Comparison of ENCODE assay signal across 8 cellular contexts in the genomic region with DNA sequence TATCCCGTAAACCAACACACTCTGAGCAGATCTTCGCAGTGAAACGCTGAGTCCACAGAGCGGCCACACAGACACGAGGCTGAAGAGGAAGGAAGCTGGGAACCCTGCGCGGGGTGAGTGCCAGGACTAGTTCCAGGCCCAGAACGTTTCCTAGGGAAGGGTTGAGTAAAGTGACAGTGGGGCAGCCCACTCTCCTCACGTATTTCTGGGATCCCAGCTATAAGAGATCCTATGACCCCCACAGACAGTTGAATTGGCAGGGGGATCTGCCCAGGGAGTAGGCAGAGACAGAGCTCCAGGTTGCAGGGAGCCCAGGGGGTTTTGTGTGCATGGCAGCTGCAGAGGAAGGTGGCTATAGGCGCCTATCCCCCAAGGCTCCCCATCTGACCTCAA. TPM values are rescaled to one million over a fixed set of nuclear protein-coding genes. Genes with fewer than 3 reads are reported as not detected.
DNase-seq lines count a peak whose midpoint lies in the region; ATAC-seq and TF ChIP-seq lines count a peak whose summit lies in the region.

No MANE protein-coding gene starts in this region.

- peak overlapping the region; percentile 4; the same call in 1 of the 2 replicates for H2AFZ ChIP-seq in Karpas-422 (ENCODE audit: low read length)

- H3K4me3 ChIP-seq in Karpas-422 (ENCODE audit: low read length) (peak overlapping the region; percentile 73), right atrium auricular region (peak overlapping the region; percentile 48 to 78)

- H3K9ac ChIP-seq in Karpas-422 (ENCODE audit: low read length), result peak overlapping the region; percentile 81

- H3K79me2 ChIP-seq in Karpas-422 (ENCODE audit: low read length), result peaks cover 10% of the 10 kb centered on the region

- DNase-seq in DMS 273 (lab: John Stamatoyannopoulos, UW; ENCODE audit: unreplicated experiment) (peak; percentile 51), DMS 273 treated with DMSO at 0.1 percent for 48 hours (lab: John Stamatoyannopoulos, UW) (no peak), Karpas-422 (peak; percentile 81), amygdala (lab: John Stamatoyannopoulos, UW) (peak in 45 of 56 donors; percentile 11 to 82 (median 56)), right atrium auricular region (ENCODE audit: low spot score) (peak; percentile 81), pons (ENCODE audit: low spot score) (peak; percentile 79), COLO668 (lab: John Stamatoyannopoulos, UW; ENCODE audit: unreplicated experiment) (no peak)

- H4K20me1 ChIP-seq in Karpas-422 (ENCODE audit: insufficient read depth, low read depth, low read length), result no peaks in the 10 kb centered on the region

- H3K27me3 ChIP-seq in Karpas-422 (ENCODE audit: low read length) (no peaks in the 10 kb centered on the region), right atrium auricular region (no peaks in the 10 kb centered on the region)

- H3K27ac ChIP-seq in Karpas-422 (ENCODE audit: low read length), result peak overlapping the region; percentile 87
- H3K27ac ChIP-seq in right atrium auricular region, result peak overlapping the region; percentile 90 to 92

- no peaks in the 10 kb centered on the region for H3K9me3 ChIP-seq in Karpas-422 (ENCODE audit: low read length)
- H3K9me3 ChIP-seq in right atrium auricular region, result no peaks in the 10 kb centered on the region

- no peaks in the 10 kb centered on the region for H3K9me2 ChIP-seq in Karpas-422 (replicated peaks; ENCODE audit: insufficient read depth, low read length)

- peak; percentile 19 for ATAC-seq in GM21619 (IDR thresholded peaks at IDR 0.05; ENCODE audit: unreplicated experiment)

- no peak for TF ChIP-seq CTCF in right atrium auricular region (IDR thresholded peaks at IDR 0.05)

- peak overlapping the region; percentile 80 for H3K4me2 ChIP-seq in Karpas-422 (ENCODE audit: low read depth, low read length, poor library complexity, severe bottlenecking)

- no peaks in the 10 kb centered on the region for H3K36me3 ChIP-seq in Karpas-422 (ENCODE audit: insufficient read depth, low read length)
- H3K36me3 ChIP-seq in right atrium auricular region, result no peaks in the 10 kb centered on the region

- H3K4me1 ChIP-seq in Karpas-422 (ENCODE audit: low read length) (peaks cover 61% of the 10 kb centered on the region), right atrium auricular region (peaks cover 0 to 13% of the 10 kb centered on the region in 2 donors)

RNA-seq across cellular contexts. Expression of gene GTF2A1, which starts 51.1 kb away (rescaled TPM):
- total RNA-seq in Karpas-422 (2014; rRNA removed; shearing (Covaris generic); ENCODE audit: low replicate concordance), result 27.4 and 29.4 TPM in 2 replicates
- 10 to 100 TPM; 14.6 to 17.1 TPM for total RNA-seq in right atrium auricular region

Comparison
In these comparisons a context has a peak if more than half of its experiments do, and no peak if none do; other contexts are left out.
1. DNase-seq: peak in DMS 273 (single experiment), Karpas-422 (single experiment), amygdala (45 of 56), right atrium auricular region (single experiment) and pons (single experiment); none in DMS 273 treated with DMSO at 0.1 percent for 48 hours (single experiment) and COLO668 (single experiment).